2 cellular contexts compared by ENCODE assay signal in the genomic region with DNA sequence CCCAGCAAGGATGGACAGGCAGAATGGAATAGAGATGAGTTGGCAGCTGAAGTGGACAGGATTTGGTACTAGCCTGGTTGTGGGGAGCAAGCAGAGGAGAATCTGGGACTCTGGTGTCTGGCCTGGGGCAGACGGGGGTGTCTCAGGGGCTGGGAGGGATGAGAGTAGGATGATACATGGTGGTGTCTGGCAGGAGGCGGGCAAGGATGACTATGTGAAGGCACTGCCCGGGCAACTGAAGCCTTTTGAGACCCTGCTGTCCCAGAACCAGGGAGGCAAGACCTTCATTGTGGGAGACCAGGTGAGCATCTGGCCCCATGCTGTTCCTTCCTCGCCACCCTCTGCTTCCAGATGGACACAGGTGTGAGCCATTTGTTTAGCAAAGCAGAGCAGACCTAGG.
TF ChIP-seq lines count a peak whose summit lies in the region.

No MANE protein-coding gene starts in this region.

TF ChIP-seq in IMR-90, 13 proteins besides CTCF, POLR2A, EP300 and RAD21:
- TF ChIP-seq CHD1 (IDR thresholded peaks at IDR 0.05; ENCODE audit: low read depth, low read length) (no peak), RCOR1 (IDR thresholded peaks at IDR 0.05; ENCODE audit: insufficient replicate concordance, low read length) (no peak), SMC3 (IDR thresholded peaks at IDR 0.05; ENCODE audit: low read depth, low read length) (no peak), FOS (IDR thresholded peaks at IDR 0.05; ENCODE audit: low read depth, low read length) (no peak), NFE2L2 (IDR thresholded peaks at IDR 0.05; ENCODE audit: low read depth, low read length) (no peak), RFX5 (IDR thresholded peaks at IDR 0.05; ENCODE audit: low read depth, low read length) (no peak)
- TF ChIP-seq, protein P1, sequence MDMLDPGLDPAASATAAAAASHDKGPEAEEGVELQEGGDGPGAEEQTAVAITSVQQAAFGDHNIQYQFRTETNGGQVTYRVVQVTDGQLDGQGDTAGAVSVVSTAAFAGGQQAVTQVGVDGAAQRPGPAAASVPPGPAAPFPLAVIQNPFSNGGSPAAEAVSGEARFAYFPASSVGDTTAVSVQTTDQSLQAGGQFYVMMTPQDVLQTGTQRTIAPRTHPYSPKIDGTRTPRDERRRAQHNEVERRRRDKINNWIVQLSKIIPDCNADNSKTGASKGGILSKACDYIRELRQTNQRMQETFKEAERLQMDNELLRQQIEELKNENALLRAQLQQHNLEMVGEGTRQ (IDR thresholded peaks at IDR 0.05; ENCODE audit: low read depth, low read length), result no peak

TF ChIP-seq in GM12878, 131 proteins besides CTCF, POLR2A, EP300 and RAD21:
- no peak for TF ChIP-seq YY1 (IDR thresholded peaks at IDR 0.05; ENCODE audit: low read depth, low read length)
- no peak for TF ChIP-seq SPI1 (IDR thresholded peaks at IDR 0.05; ENCODE audit: borderline replicate concordance, insufficient read depth, low read depth, low read length)
- TF ChIP-seq TCF12 (IDR thresholded peaks at IDR 0.05; ENCODE audit: low read depth, low read length), result no peak
- no peak for TF ChIP-seq LARP7 (IDR thresholded peaks at IDR 0.05)
- no peak for TF ChIP-seq ESRRA (IDR thresholded peaks at IDR 0.05; ENCODE audit: low read length)
- TF ChIP-seq, protein P2, sequence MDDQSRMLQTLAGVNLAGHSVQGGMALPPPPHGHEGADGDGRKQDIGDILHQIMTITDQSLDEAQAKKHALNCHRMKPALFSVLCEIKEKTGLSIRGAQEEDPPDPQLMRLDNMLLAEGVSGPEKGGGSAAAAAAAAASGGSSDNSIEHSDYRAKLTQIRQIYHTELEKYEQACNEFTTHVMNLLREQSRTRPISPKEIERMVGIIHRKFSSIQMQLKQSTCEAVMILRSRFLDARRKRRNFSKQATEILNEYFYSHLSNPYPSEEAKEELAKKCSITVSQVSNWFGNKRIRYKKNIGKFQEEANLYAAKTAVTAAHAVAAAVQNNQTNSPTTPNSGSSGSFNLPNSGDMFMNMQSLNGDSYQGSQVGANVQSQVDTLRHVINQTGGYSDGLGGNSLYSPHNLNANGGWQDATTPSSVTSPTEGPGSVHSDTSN (IDR thresholded peaks at IDR 0.05; ENCODE audit: insufficient replicate concordance, low read depth, low read length), result no peak
- TF ChIP-seq YBX1 (IDR thresholded peaks at IDR 0.05), result no peak
- TF ChIP-seq CEBPB (IDR thresholded peaks at IDR 0.05; ENCODE audit: borderline replicate concordance in 1 of 2, low read depth in 2 of 2, low read length in 2 of 2), result no peak
- TF ChIP-seq JUNB (IDR thresholded peaks at IDR 0.05), result no peak
- TF ChIP-seq SP1 (IDR thresholded peaks at IDR 0.05; ENCODE audit: low read depth, low read length), result no peak
- no peak for TF ChIP-seq ZNF24 (IDR thresholded peaks at IDR 0.05)
- no peak for TF ChIP-seq CREM (IDR thresholded peaks at IDR 0.05; ENCODE audit: low read depth)
